8 cellular contexts compared by ENCODE assay signal in the genomic region with DNA sequence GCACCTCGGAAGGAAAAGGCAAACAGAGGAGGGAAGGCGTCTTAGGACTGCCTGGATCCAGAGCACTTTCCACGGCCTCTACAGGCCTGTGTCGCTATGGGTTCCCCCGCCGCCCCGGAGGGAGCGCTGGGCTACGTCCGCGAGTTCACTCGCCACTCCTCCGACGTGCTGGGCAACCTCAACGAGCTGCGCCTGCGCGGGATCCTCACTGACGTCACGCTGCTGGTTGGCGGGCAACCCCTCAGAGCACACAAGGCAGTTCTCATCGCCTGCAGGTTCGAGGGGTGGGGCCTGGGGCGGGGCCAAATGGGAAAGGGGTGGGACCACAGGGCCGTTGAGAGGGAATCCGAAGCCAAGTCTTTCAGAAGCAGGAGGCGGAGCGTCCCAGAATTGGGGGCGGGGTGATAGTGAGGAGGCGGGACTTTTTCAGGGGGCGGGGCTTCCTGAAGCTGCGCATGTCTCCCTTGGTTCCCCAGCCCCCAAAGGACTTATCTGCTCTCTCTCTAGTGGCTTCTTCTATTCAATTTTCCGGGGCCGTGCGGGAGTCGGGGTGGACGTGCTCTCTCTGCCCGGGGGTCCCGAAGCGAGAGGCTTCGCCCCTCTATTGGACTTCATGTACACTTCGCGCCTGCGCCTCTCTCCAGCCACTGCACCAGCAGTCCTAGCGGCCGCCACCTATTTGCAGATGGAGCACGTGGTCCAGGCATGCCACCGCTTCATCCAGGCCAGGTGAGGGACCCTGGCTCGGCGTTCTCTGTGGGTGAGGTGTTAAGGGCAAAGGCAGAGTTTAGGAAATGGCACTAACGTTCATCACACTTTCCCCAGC. TPM values are rescaled to one million over a fixed set of nuclear protein-coding genes. Genes with fewer than 3 reads are reported as not detected.
A peak's percentile ranks its signal among the peaks of the same experiment; 100 is the strongest.
DNase-seq lines count a peak whose midpoint lies in the region; ATAC-seq and TF ChIP-seq lines count a peak whose summit lies in the region.

No MANE protein-coding gene starts in this region.

- peak; percentile 90 for DNase-seq in DMS53 (lab: John Stamatoyannopoulos, UW)
- peak; percentile 97 for DNase-seq in activated CD4-positive, alpha-beta T cell treated with anti-CD3 and anti-CD28 coated beads for 36 hours
- DNase-seq in chondrocyte (ENCODE audit: low spot score), result no peak
- DNase-seq in iris pigment epithelial cell (ENCODE audit: low read depth), result peak; percentile 90
- peak; percentile 88 to 95 for DNase-seq in stimulated activated CD4-positive, alpha-beta T cell treated with anti-CD3 and anti-CD28 coated beads, Interleukin-12 subunit alpha, Interleukin-12 subunit beta, amount 100 ng/mL, for 24 hours (ENCODE audit: low read depth in 2 of 2)
- DNase-seq in GF-D8 (lab: John Stamatoyannopoulos, UW), result no peak
- DNase-seq in NCI-H128 (lab: John Stamatoyannopoulos, UW; ENCODE audit: unreplicated experiment), result no peak

- ATAC-seq in activated CD4-positive, alpha-beta T cell treated with anti-CD3 and anti-CD28 coated beads for 36 hours, result peak; percentile 89

- peak overlapping the region; percentile 43 for H3K27ac Mint-ChIP-seq in activated CD4-positive, alpha-beta T cell treated with anti-CD3 and anti-CD28 coated beads for 36 hours
- H3K27ac Mint-ChIP-seq in chondrocyte (ENCODE audit: unreplicated experiment), result no peak overlapping the region

- H3K9me3 Mint-ChIP-seq in activated CD4-positive, alpha-beta T cell treated with anti-CD3 and anti-CD28 coated beads for 36 hours (ENCODE audit: low read depth), result no peaks in the 10 kb centered on the region
- no peaks in the 10 kb centered on the region for H3K9me3 Mint-ChIP-seq in chondrocyte (ENCODE audit: low read depth)

- H3K36me3 ChIP-seq in KOPT-K1 (ENCODE audit: insufficient read depth, low read length), result no peaks in the 10 kb centered on the region

- peaks cover 33% of the 10 kb centered on the region for H3K4me1 Mint-ChIP-seq in activated CD4-positive, alpha-beta T cell treated with anti-CD3 and anti-CD28 coated beads for 36 hours
- H3K4me1 Mint-ChIP-seq in chondrocyte (ENCODE audit: low read depth), result peaks cover 17% of the 10 kb centered on the region

- H3K9me3 ChIP-seq in KOPT-K1 (ENCODE audit: insufficient read depth, low read length, poor library complexity, severe bottlenecking), result no peaks in the 10 kb centered on the region

- TF ChIP-seq CTCF in chondrocyte (IDR thresholded peaks at IDR 0.05), result no peak

- CTCF ChIA-PET in activated CD4-positive, alpha-beta T cell treated with anti-CD3 and anti-CD28 coated beads for 36 hours (lab: Charles Lee), result interaction anchor here (0.5 to 5.0 kb wide), 9 partner anchors 11 to 1165 kb away, joined by 3 to 23 read pairs (median 6); partner anchors contain the start of genes RNASEK and SLC16A13

- POLR2A ChIA-PET in activated CD4-positive, alpha-beta T cell treated with anti-CD3 and anti-CD28 coated beads for 36 hours (lab: Charles Lee), result interaction anchor here (1.6 kb wide), 1 partner anchor 12 kb away, joined by 4 read pairs; the partner anchor contains the start of gene SLC16A13

- H3K36me3 Mint-ChIP-seq in activated CD4-positive, alpha-beta T cell treated with anti-CD3 and anti-CD28 coated beads for 36 hours (ENCODE audit: low read depth), result no peaks in the 10 kb centered on the region
- no peaks in the 10 kb centered on the region for H3K36me3 Mint-ChIP-seq in chondrocyte (ENCODE audit: low read depth)

- H3K27ac ChIP-seq in KOPT-K1 (ENCODE audit: low read depth, low read length, poor library complexity, severe bottlenecking), result peak overlapping the region; percentile 8

- intact Hi-C loops in activated CD4-positive, alpha-beta T cell treated with anti-CD3 and anti-CD28 coated beads for 36 hours (cut with DNase I, micrococcal nuclease), result loop anchor here (1.0 kb wide), 4 partner anchors 8 to 182 kb away; a partner anchor contains a TSS

- H3K4me3 Mint-ChIP-seq in activated CD4-positive, alpha-beta T cell treated with anti-CD3 and anti-CD28 coated beads for 36 hours, result peak overlapping the region; percentile 44
- peak overlapping the region; percentile 44 for H3K4me3 Mint-ChIP-seq in chondrocyte (ENCODE audit: unreplicated experiment)

- H3K27me3 Mint-ChIP-seq in activated CD4-positive, alpha-beta T cell treated with anti-CD3 and anti-CD28 coated beads for 36 hours, result peaks cover 12% of the 10 kb centered on the region
- peaks cover 11% of the 10 kb centered on the region for H3K27me3 Mint-ChIP-seq in chondrocyte (ENCODE audit: low read depth)

RNA-seq across cellular contexts. Expression of gene BCL6B, which starts 0.9 kb away (rescaled TPM):
- under 1 TPM; 0.27 to 0.46 TPM for total RNA-seq in activated CD4-positive, alpha-beta T cell treated with anti-CD3 and anti-CD28 coated beads for 36 hours
- not detected in 3 replicates for total RNA-seq in chondrocyte

RNA-seq across cellular contexts. Expression of gene RNASEK, which starts 11.4 kb away (rescaled TPM):
- total RNA-seq in activated CD4-positive, alpha-beta T cell treated with anti-CD3 and anti-CD28 coated beads for 36 hours, result 100 to 1,000 TPM; 112 to 145 TPM
- 241 to 266 TPM (median 259 TPM) in 3 replicates for total RNA-seq in chondrocyte

RNA-seq across cellular contexts. Expression of gene SLC16A13, which starts 12.0 kb away (rescaled TPM):
- total RNA-seq in activated CD4-positive, alpha-beta T cell treated with anti-CD3 and anti-CD28 coated beads for 36 hours, result 1 to 10 TPM; 8.3 to 9.6 TPM
- 3.5 to 5.4 TPM (median 4.8 TPM) in 3 replicates for total RNA-seq in chondrocyte

RNA-seq across cellular contexts. Expression of gene SLC16A11, which starts 20.1 kb away (rescaled TPM):
- 1 to 10 TPM; 1.2 to 1.5 TPM for total RNA-seq in activated CD4-positive, alpha-beta T cell treated with anti-CD3 and anti-CD28 coated beads for 36 hours
- total RNA-seq in chondrocyte, result 0.41 to 0.85 TPM (median 0.47 TPM) in 3 replicates

RNA-seq across cellular contexts. Expression of gene ALOX12, which starts 27.9 kb away (rescaled TPM):
- total RNA-seq in activated CD4-positive, alpha-beta T cell treated with anti-CD3 and anti-CD28 coated beads for 36 hours, result not detected
- total RNA-seq in chondrocyte, result not detected in 3 replicates

Comparison
In these comparisons a context has a peak if more than half of its experiments do, and no peak if none do; other contexts are left out.
1. DNase-seq: peak in DMS53 (single experiment), activated CD4-positive, alpha-beta T cell treated with anti-CD3 and anti-CD28 coated beads for 36 hours (single experiment), iris pigment epithelial cell (single experiment) and stimulated activated CD4-positive, alpha-beta T cell treated with anti-CD3 and anti-CD28 coated beads, Interleukin-12 subunit alpha, Interleukin-12 subunit beta, amount 100 ng/mL, for 24 hours (2 of 2); none in chondrocyte (single experiment), GF-D8 (single experiment) and NCI-H128 (single experiment).